Comparison of ENCODE assay signal across 8 cellular contexts in the genomic region with DNA sequence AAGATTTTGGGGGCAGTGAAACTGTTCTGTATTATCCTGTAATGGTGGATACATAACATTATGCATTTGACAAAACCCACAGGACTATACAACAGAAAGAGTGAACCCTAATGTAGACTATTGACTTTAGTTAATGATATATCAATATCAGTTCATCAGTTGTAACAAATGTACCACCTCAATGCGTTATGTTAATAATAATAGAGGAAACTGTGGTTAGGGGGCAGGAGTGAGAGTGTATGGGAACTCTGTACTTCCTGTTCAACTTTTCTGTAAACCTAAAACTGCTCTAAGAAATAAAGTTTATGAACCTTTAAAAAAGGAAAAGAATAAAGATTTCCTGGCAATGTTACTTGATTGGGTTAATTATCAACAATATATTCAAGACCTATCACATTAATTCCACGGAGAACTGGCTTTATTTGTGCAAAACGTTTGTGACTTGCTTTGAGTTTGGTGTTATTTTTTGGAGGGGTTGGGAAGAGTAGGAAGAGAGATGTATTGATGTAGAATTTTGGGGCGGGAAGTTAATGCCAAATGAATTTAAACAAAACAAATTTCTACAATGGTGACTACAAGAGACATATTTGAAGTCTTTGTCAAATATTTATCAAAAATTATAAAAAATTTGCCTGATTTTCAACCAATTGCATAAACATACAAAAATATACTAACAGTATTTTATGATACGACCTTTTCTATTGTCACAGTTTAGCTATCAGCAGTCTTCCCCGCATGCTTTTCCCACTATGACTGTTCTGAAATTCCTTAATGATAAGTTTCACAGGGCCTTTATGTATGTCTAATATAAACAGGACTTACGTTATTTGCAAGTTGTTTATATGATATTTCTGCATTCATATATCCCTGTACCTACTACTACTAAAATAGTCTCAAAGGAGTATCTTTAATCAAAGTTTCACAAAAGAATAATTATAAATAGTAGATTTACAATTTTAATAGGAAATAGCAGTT. TPM values are rescaled to one million over a fixed set of nuclear protein-coding genes. Genes with fewer than 3 reads are reported as not detected.
A peak's percentile ranks its signal among the peaks of the same experiment; 100 is the strongest.
DNase-seq lines count a peak whose midpoint lies in the region; ATAC-seq and FAIRE-seq lines count a peak whose summit lies in the region.

No MANE protein-coding gene starts in this region.

- no peak overlapping the region for H3K4me3 ChIP-seq in MG63

- H3K27me3 ChIP-seq in MG63: no peaks in the 10 kb centered on the region

- peaks cover 24% of the 10 kb centered on the region for H3K36me3 ChIP-seq in MG63

- H3K27me3 Mint-ChIP-seq in central memory CD8-positive, alpha-beta T cell: no peaks in the 10 kb centered on the region

- no peak for ATAC-seq in central memory CD8-positive, alpha-beta T cell (replicated peaks; ENCODE audit: extremely low read depth, poor library complexity, severe bottlenecking)
- ATAC-seq in GM19397 (IDR thresholded peaks at IDR 0.05; ENCODE audit: unreplicated experiment): no peak

- H3K27ac Mint-ChIP-seq in central memory CD8-positive, alpha-beta T cell (ENCODE audit: low read depth): peak overlapping the region; percentile 70

- peak; percentile 74 for FAIRE-seq in GM18507 (lab: Jason Lieb, UNC)

- H3K36me3 Mint-ChIP-seq in central memory CD8-positive, alpha-beta T cell (ENCODE audit: insufficient read depth): peaks cover 12% of the 10 kb centered on the region

- peaks cover 52% of the 10 kb centered on the region for H3K4me1 Mint-ChIP-seq in central memory CD8-positive, alpha-beta T cell

- DNase-seq in GM18507 (ENCODE audit: extremely low spot score, insufficient read length, low read depth) (no peak), MV-4-11 (lab: John Stamatoyannopoulos, UW) (peak; percentile 46), renal cortical epithelial cell (ENCODE audit: low read depth) (peak; percentile 66), dedifferentiated amniotic fluid mesenchymal stem cell (ENCODE audit: extremely low spot score) (no peak), posterior cingulate gyrus (no peak), MG63 (no peak)
- no peak for DNase-seq in central memory CD8-positive, alpha-beta T cell (ENCODE audit: low spot score in 2 of 2)

- H3K9me3 Mint-ChIP-seq in central memory CD8-positive, alpha-beta T cell: no peaks in the 10 kb centered on the region

- H3K9me3 ChIP-seq in MG63: peaks cover 18% of the 10 kb centered on the region

- intact Hi-C loops in posterior cingulate gyrus (cut with DNase I): no loop called here

- H3K4me3 Mint-ChIP-seq in central memory CD8-positive, alpha-beta T cell: peak overlapping the region; percentile 93

RNA-seq across cellular contexts. Expression of a gene that starts 2.1 kb away (rescaled TPM):
- total RNA-seq in renal cortical epithelial cell: 168 and 604 TPM in 2 replicates
- 304 and 433 TPM in 2 replicates for total RNA-seq in MG63 (2014; rRNA removed; shearing (Covaris generic); ENCODE audit: low replicate concordance)

Comparison
In these comparisons a context has a peak if more than half of its experiments do, and no peak if none do; other contexts are left out.
1. DNase-seq: peak in MV-4-11 (single experiment) and renal cortical epithelial cell (single experiment); none in GM18507 (single experiment), central memory CD8-positive, alpha-beta T cell (0 of 2), dedifferentiated amniotic fluid mesenchymal stem cell (single experiment), posterior cingulate gyrus (0 of 10) and MG63 (single experiment).